In the genomic region with DNA sequence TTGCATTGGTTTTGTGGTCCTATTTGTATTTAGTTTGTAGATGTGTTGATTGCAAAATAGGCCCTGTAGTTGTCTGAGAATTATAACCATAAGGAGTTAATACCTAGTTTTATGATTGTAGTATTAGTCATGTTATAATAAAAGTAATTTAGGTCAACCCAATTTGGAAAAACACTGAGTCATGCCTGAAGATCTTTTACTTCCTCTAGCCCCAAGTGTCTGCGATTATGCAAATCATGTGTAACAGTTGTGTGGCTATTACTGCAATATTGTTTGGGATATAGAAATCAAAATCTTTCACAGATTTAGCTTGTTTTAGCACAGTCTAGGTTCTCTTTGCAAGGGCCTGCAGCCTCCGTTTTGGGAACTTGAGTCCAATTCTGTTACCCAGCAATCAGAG, we compare ENCODE assay signal across 8 cellular contexts. TPM values are rescaled to one million over a fixed set of nuclear protein-coding genes. Genes with fewer than 3 reads are reported as not detected.
DNase-seq lines count a peak whose midpoint lies in the region; ATAC-seq and TF ChIP-seq lines count a peak whose summit lies in the region.

No MANE protein-coding gene starts in this region.

- ATAC-seq in GM21528 (IDR thresholded peaks at IDR 0.05; ENCODE audit: low FRiP score, unreplicated experiment), result peak; percentile 79
- no peak for ATAC-seq in CD4-positive, alpha-beta T cell (ENCODE audit: poor library complexity)

- intact Hi-C loops in dendritic cell treated with granulocyte-macrophage colony-stimulating factor and Interleukin-4, amounts not matched to agents 40 ng/mL and 50 ng/mL, for 4 days (cut with micrococcal nuclease), result loop anchor here (10.0 kb wide), 1 partner anchor 386 kb away; no protein-coding TSS in a partner anchor
- intact Hi-C loops in CD4-positive, alpha-beta T cell (cut with DNase I, micrococcal nuclease), result no loop called here

- peak overlapping the region; percentile 59 for H3K27ac Mint-ChIP-seq in dendritic cell treated with granulocyte-macrophage colony-stimulating factor and Interleukin-4, amounts not matched to agents 40 ng/mL and 50 ng/mL, for 4 days
- no peak overlapping the region for H3K27ac Mint-ChIP-seq in immature natural killer cell
- H3K27ac Mint-ChIP-seq in CD4-positive, alpha-beta T cell, result no peak overlapping the region

- CTCF ChIA-PET in CD4-positive, alpha-beta T cell (lab: Charles Lee), result no interaction called here

- H3K27me3 ChIP-seq in CD4-positive, alpha-beta T cell (ENCODE audit: control insufficient read depth, insufficient read depth, low read length), result no peaks in the 10 kb centered on the region

- H3K4me3 Mint-ChIP-seq in dendritic cell treated with granulocyte-macrophage colony-stimulating factor and Interleukin-4, amounts not matched to agents 40 ng/mL and 50 ng/mL, for 4 days, result no peak overlapping the region
- H3K4me3 Mint-ChIP-seq in immature natural killer cell, result no peak overlapping the region
- no peak overlapping the region for H3K4me3 Mint-ChIP-seq in CD4-positive, alpha-beta T cell

- DNase-seq in Daoy (ENCODE audit: low read depth), result peak; percentile 36
- DNase-seq in M059J (ENCODE audit: low read depth), result peak; percentile 80
- peak; percentile 39 for DNase-seq in skeletal muscle cell (ENCODE audit: low read depth)
- DNase-seq in immature natural killer cell, result no peak
- DNase-seq in NCI-H748 treated with DMSO at 0.1 percent for 48 hours (lab: John Stamatoyannopoulos, UW), result no peak
- no peak for DNase-seq in CD4-positive, alpha-beta T cell

- POLR2A ChIA-PET in CD4-positive, alpha-beta T cell (lab: Charles Lee), result no interaction called here

- no peaks in the 10 kb centered on the region for H3K9me3 ChIP-seq in CD4-positive, alpha-beta T cell (ENCODE audit: control insufficient read depth, low read length)

- H3K27ac ChIP-seq in CD4-positive, alpha-beta T cell (ENCODE audit: low read depth, low read length), result no peak overlapping the region

- H3K9me3 Mint-ChIP-seq in dendritic cell treated with granulocyte-macrophage colony-stimulating factor and Interleukin-4, amounts not matched to agents 40 ng/mL and 50 ng/mL, for 4 days, result peaks cover 8% of the 10 kb centered on the region
- H3K9me3 Mint-ChIP-seq in immature natural killer cell, result no peaks in the 10 kb centered on the region
- H3K9me3 Mint-ChIP-seq in CD4-positive, alpha-beta T cell, result no peaks in the 10 kb centered on the region

- H3K4me1 Mint-ChIP-seq in dendritic cell treated with granulocyte-macrophage colony-stimulating factor and Interleukin-4, amounts not matched to agents 40 ng/mL and 50 ng/mL, for 4 days (ENCODE audit: low read depth), result peaks cover 39% of the 10 kb centered on the region
- peaks cover 0 to 7% of the 10 kb centered on the region in 2 donors for H3K4me1 Mint-ChIP-seq in immature natural killer cell
- no peaks in the 10 kb centered on the region for H3K4me1 Mint-ChIP-seq in CD4-positive, alpha-beta T cell (ENCODE audit: low read depth)

- TF ChIP-seq CTCF in CD4-positive, alpha-beta T cell (IDR thresholded peaks at IDR 0.05), result no peak

- peaks cover 21% of the 10 kb centered on the region for H3K36me3 Mint-ChIP-seq in dendritic cell treated with granulocyte-macrophage colony-stimulating factor and Interleukin-4, amounts not matched to agents 40 ng/mL and 50 ng/mL, for 4 days (ENCODE audit: low read depth)
- peaks cover 4 to 10% (median 8%) of the 10 kb centered on the region in 3 donors for H3K36me3 Mint-ChIP-seq in immature natural killer cell
- no peaks in the 10 kb centered on the region for H3K36me3 Mint-ChIP-seq in CD4-positive, alpha-beta T cell (ENCODE audit: low read depth)

- H3K27me3 Mint-ChIP-seq in dendritic cell treated with granulocyte-macrophage colony-stimulating factor and Interleukin-4, amounts not matched to agents 40 ng/mL and 50 ng/mL, for 4 days, result no peaks in the 10 kb centered on the region
- peaks cover 0 to 2% (median 0%) of the 10 kb centered on the region in 3 donors for H3K27me3 Mint-ChIP-seq in immature natural killer cell (ENCODE audit: low read depth in 3 of 3)
- H3K27me3 Mint-ChIP-seq in CD4-positive, alpha-beta T cell, result no peaks in the 10 kb centered on the region

- no peak overlapping the region for H3K4me3 ChIP-seq in skeletal muscle cell (ENCODE audit: low read depth, low read length)

RNA-seq across cellular contexts. Expression of a gene that starts 12.6 kb away (rescaled TPM):
- 4.8 and 5.4 TPM in 2 replicates for total RNA-seq in Daoy (2014; rRNA removed; shearing (Covaris generic))
- 4.1 and 4.7 TPM in 2 replicates for total RNA-seq in M059J (2014; rRNA removed; shearing (Covaris generic))
- polyA plus RNA-seq in immature natural killer cell, result 10 to 100 TPM in 2 of 3 donors, 1 to 10 TPM in 1; 7.1 to 21.8 (median 17.8) TPM
- 1 to 10 TPM; 2.1 to 2.2 TPM for total RNA-seq in CD4-positive, alpha-beta T cell

RNA-seq across cellular contexts. Expression of a gene that starts 37.1 kb away (rescaled TPM):
- 107 and 165 TPM in 2 replicates for total RNA-seq in Daoy (2014; rRNA removed; shearing (Covaris generic))
- total RNA-seq in M059J (2014; rRNA removed; shearing (Covaris generic)), result 132 and 143 TPM in 2 replicates
- polyA plus RNA-seq in immature natural killer cell, result 10 to 100 TPM; 44.2 to 50.4 (median 44.8) TPM
- 10 to 100 TPM; 44.8 to 46.0 TPM for total RNA-seq in CD4-positive, alpha-beta T cell

Comparison
In these comparisons a context has a peak if more than half of its experiments do, and no peak if none do; other contexts are left out.
1. DNase-seq: peak in Daoy (single experiment), M059J (single experiment) and skeletal muscle cell (single experiment); none in immature natural killer cell (0 of 3), NCI-H748 treated with DMSO at 0.1 percent for 48 hours (single experiment) and CD4-positive, alpha-beta T cell (0 of 10).